In genomic region chr5:96245401-96246091, GRCh38 we compare ENCODE assay signal across 18 cellular contexts.
DNase-seq lines count a peak whose midpoint lies in the region; ATAC-seq, FAIRE-seq and TF ChIP-seq lines count a peak whose summit lies in the region.
"Had no signal": no experiment of that assay in that cellular context is flagged by ENCODE, and none has a peak within 500 bp of the region (broad histone marks: within the 10 kb centered on the region; RNA-seq: fewer than 3 reads in every experiment).

No MANE protein-coding gene starts in this region.

- POLR2A ChIA-PET in PC-9 (lab: Charles Lee; ENCODE audit: unreplicated experiment), result no interaction called here

- intact Hi-C loops in PC-9 (cut with micrococcal nuclease; ENCODE audit: unreplicated experiment), result no loop called here
- intact Hi-C loops in pancreas (cut with DNase I), result no loop called here

- CTCF ChIA-PET in PC-9 (lab: Charles Lee), result interaction anchor here (0.6 kb wide), 1 partner anchor 151 kb away, joined by 7 read pairs; no protein-coding TSS in a partner anchor

- DNase-seq in EH (ENCODE audit: low read depth) (peak; percentile 24), PC-9 (peak in 1 of 2 experiments; percentile 63), hepatocyte (ENCODE audit: low spot score) (peak; percentile 37), pancreas (no peak), NCI-H1436 (lab: John Stamatoyannopoulos, UW) (no peak), DMS114 treated with DMSO at 0.1 percent for 48 hours (lab: John Stamatoyannopoulos, UW; ENCODE audit: unreplicated experiment) (no peak)
- DNase-seq: activated CD8-positive, alpha-beta T cell treated with anti-CD3 and anti-CD28 coated beads for 36 hours; activated naive CD4-positive, alpha-beta T cell treated with anti-CD3 and anti-CD28 coated beads for 36 hours; activated T-cell treated with anti-CD3 and anti-CD28 coated beads, Interleukin-2, amount 50 U/mL, for 1 hour; anterior cingulate cortex; naive thymus-derived CD8-positive, alpha-beta T cell; NCI-H1417 treated with DMSO at 0.1 percent for 48 hours; NCI-H524 treated with DMSO at 0.1 percent for 48 hours; T-helper 2 cell; testis had no signal

- ATAC-seq in pancreas, result peak; percentile 74 to 85 (median 81)
- no peak for ATAC-seq in GM21367 (IDR thresholded peaks at IDR 0.05; ENCODE audit: unreplicated experiment)
- ATAC-seq: activated CD8-positive, alpha-beta T cell treated with anti-CD3 and anti-CD28 coated beads for 36 hours; esophagus mucosa; naive thymus-derived CD8-positive, alpha-beta T cell had no signal

- H3K9me3 ChIP-seq in PC-9 (ENCODE audit: insufficient read depth, low read depth) (no peaks in the 10 kb centered on the region), hepatocyte (ENCODE audit: low read depth) (no peaks in the 10 kb centered on the region), pancreas (no peaks in the 10 kb centered on the region)
- H3K9me3 ChIP-seq: SJSA1, testis had no signal

- no TSS peak for BruUV-seq in PC-9 (replicated peaks; lab: Mats Ljungman, UMichigan)

- no peaks in the 10 kb centered on the region for H3K27me3 ChIP-seq in PC-9 (ENCODE audit: insufficient read depth, low read depth)
- H3K27me3 ChIP-seq in hepatocyte, result no peaks in the 10 kb centered on the region
- H3K27me3 ChIP-seq in pancreas, result no peaks in the 10 kb centered on the region
- H3K27me3 ChIP-seq: SJSA1, testis had no signal

- H3K4me3 ChIP-seq in PC-9, result no peak overlapping the region
- H3K4me3 ChIP-seq in hepatocyte, result no peak overlapping the region
- H3K4me3 ChIP-seq in pancreas, result no peak overlapping the region
- H3K4me3 ChIP-seq: SJSA1, testis had no signal

- H3K4me1 ChIP-seq in PC-9 (replicated peaks; ENCODE audit: insufficient read depth) (peaks cover 22% of the 10 kb centered on the region), hepatocyte (ENCODE audit: insufficient read depth) (peaks cover 17% of the 10 kb centered on the region), pancreas (peaks cover 20 to 46% (median 44%) of the 10 kb centered on the region in 3 donors)
- H3K4me1 ChIP-seq: testis had no signal

- H3K9me2 ChIP-seq in PC-9 (ENCODE audit: insufficient read depth), result no peaks in the 10 kb centered on the region
- H3K9me2 ChIP-seq in hepatocyte (replicated peaks; ENCODE audit: insufficient read depth), result no peaks in the 10 kb centered on the region

- H2AFZ ChIP-seq in PC-9 (no peak overlapping the region), hepatocyte (no peak overlapping the region)

- H4K20me1 ChIP-seq in PC-9 (ENCODE audit: insufficient read depth) (no peaks in the 10 kb centered on the region), hepatocyte (ENCODE audit: insufficient read depth, poor library complexity, severe bottlenecking) (no peaks in the 10 kb centered on the region)

- H3K4me2 ChIP-seq in PC-9 (peak overlapping the region; percentile 29), hepatocyte (peak overlapping the region; percentile 39)

- no peak for TF ChIP-seq CTCF in PC-9 (conservative IDR thresholded peaks at IDR 0.05)
- no peak for TF ChIP-seq CTCF in hepatocyte (IDR thresholded peaks at IDR 0.05; ENCODE audit: poor library complexity)
- TF ChIP-seq CTCF in pancreas (IDR thresholded peaks at IDR 0.05), result no peak

- H3K27ac ChIP-seq in PC-9 (no peak overlapping the region), hepatocyte (peak overlapping the region; percentile 75), pancreas (peak overlapping the region in 2 of 4 donors; percentile 73 to 84)
- H3K27ac ChIP-seq: SJSA1, testis had no signal

- H3F3A ChIP-seq in PC-9 (ENCODE audit: insufficient read depth, low read depth), result no peaks in the 10 kb centered on the region

- 67% methylated on average over 3 of the region's 3 CpGs for WGBS in hepatocyte (ENCODE audit: low lambda C conversion rate, missing lambda C conversion rate)
- 45 to 46% methylated on average over 3 of the region's 3 CpGs for WGBS in pancreas, 2 donors

- no peaks in the 10 kb centered on the region for H3K79me2 ChIP-seq in PC-9 (ENCODE audit: low read depth)
- H3K79me2 ChIP-seq in hepatocyte, result no peaks in the 10 kb centered on the region

- H3K36me3 ChIP-seq in PC-9 (ENCODE audit: low read depth) (no peaks in the 10 kb centered on the region), hepatocyte (replicated peaks; ENCODE audit: insufficient read depth, low read depth) (no peaks in the 10 kb centered on the region), pancreas (no peaks in the 10 kb centered on the region)
- H3K36me3 ChIP-seq: SJSA1 had no signal

- no peak for FAIRE-seq in pancreas (lab: Jason Lieb, UNC)

Comparison
In these comparisons a context has a peak if more than half of its experiments do, and no peak if none do; other contexts are left out.
1. DNase-seq: peak in EH (single experiment) and hepatocyte (single experiment); none in pancreas (0 of 6), NCI-H1436 (single experiment) and DMS114 treated with DMSO at 0.1 percent for 48 hours (single experiment).